In the genomic region with DNA sequence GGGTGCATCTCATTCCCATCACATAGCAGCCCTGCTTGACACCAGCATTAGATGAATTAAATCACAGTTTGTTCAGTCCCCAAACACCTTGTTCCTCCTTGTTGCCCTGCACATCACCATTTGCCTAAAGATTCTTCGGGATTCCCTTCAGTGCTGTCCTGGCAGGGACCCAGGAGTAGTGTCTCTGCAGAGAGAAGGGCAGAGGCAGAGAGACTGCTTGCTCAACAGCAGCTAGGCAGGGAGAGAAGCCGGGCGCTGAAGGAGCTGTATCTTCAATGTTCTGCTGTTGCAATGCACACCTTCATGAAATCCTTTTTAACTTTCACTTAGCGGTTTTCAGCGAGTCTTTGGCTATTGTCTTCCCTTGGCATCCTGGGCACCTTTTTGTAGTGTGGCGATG, we compare ENCODE assay signal across 20 cellular contexts.
DNase-seq lines count a peak whose midpoint lies in the region; ATAC-seq and TF ChIP-seq lines count a peak whose summit lies in the region.
"Had no signal": no experiment of that assay in that cellular context is flagged by ENCODE, and none has a peak within 500 bp of the region (broad histone marks: within the 10 kb centered on the region; RNA-seq: fewer than 3 reads in every experiment).

No MANE protein-coding gene starts in this region.

- in situ Hi-C loops in GM23248 (cut with MboI), result no loop called here

- no peak overlapping the region for H3K27ac ChIP-seq in CD4-positive, CD25-positive, alpha-beta regulatory T cell (ENCODE audit: insufficient read depth, low read length, poor library complexity, severe bottlenecking)
- H3K27ac ChIP-seq in GM23338 (ENCODE audit: low read depth), result no peak overlapping the region
- H3K27ac ChIP-seq in GM23248, result no peak overlapping the region
- H3K27ac ChIP-seq: A549, PC-9 had no signal

- peaks cover 20% of the 10 kb centered on the region for H3K36me3 Mint-ChIP-seq in CD4-positive, CD25-positive, alpha-beta regulatory T cell
- H3K36me3 Mint-ChIP-seq in GM23338 (ENCODE audit: low read depth) (no peaks in the 10 kb centered on the region), neural crest cell (ENCODE audit: low read depth) (peaks cover 7% of the 10 kb centered on the region)
- H3K36me3 Mint-ChIP-seq in activated CD4-positive, alpha-beta memory T cell treated with anti-CD3 and anti-CD28 coated beads for 36 hours, result peaks cover 11% of the 10 kb centered on the region

- POLR2A ChIA-PET in activated CD4-positive, alpha-beta memory T cell treated with anti-CD3 and anti-CD28 coated beads for 36 hours (lab: Charles Lee), result no interaction called here

- no peaks in the 10 kb centered on the region for H3K79me2 ChIP-seq in GM23338 (replicated peaks; ENCODE audit: insufficient read depth)
- no peaks in the 10 kb centered on the region for H3K79me2 ChIP-seq in GM23248 (ENCODE audit: insufficient read depth)

- 81 to 82% methylated on average over 6 of the region's 6 CpGs for WGBS in GM23248 (ENCODE audit: low coverage in 1 of 2, low lambda C conversion rate in 2 of 2, missing lambda C conversion rate in 2 of 2), 2 experiments

- no peak overlapping the region for H3K4me3 ChIP-seq in CD4-positive, CD25-positive, alpha-beta regulatory T cell (ENCODE audit: low read depth, low read length)
- H3K4me3 ChIP-seq in GM23338, result no peak overlapping the region
- no peak overlapping the region for H3K4me3 ChIP-seq in GM23248
- H3K4me3 ChIP-seq: A549, GM12878, PC-9 had no signal

- H3K4me2 ChIP-seq in GM23338 (no peak overlapping the region), GM23248 (ENCODE audit: unreplicated experiment) (no peak overlapping the region)
- H3K4me2 ChIP-seq: A549, PC-9 had no signal

- no peaks in the 10 kb centered on the region for H3K27me3 ChIP-seq in CD4-positive, CD25-positive, alpha-beta regulatory T cell (ENCODE audit: control insufficient read depth, insufficient read depth, low read length)
- H3K27me3 ChIP-seq in GM23338 (ENCODE audit: insufficient read depth) (no peaks in the 10 kb centered on the region), GM23248 (replicated peaks; ENCODE audit: insufficient read depth) (no peaks in the 10 kb centered on the region)

- intact Hi-C loops in left ventricle myocardium superior (cut with micrococcal nuclease), result no loop called here
- intact Hi-C loops in activated CD4-positive, alpha-beta memory T cell treated with anti-CD3 and anti-CD28 coated beads for 36 hours (cut with micrococcal nuclease), result no loop called here

- H3K27me3 Mint-ChIP-seq in CD4-positive, CD25-positive, alpha-beta regulatory T cell, result no peaks in the 10 kb centered on the region
- H3K27me3 Mint-ChIP-seq in GM23338 (ENCODE audit: insufficient read depth, low read depth, poor library complexity) (peaks cover 5% of the 10 kb centered on the region), neural crest cell (ENCODE audit: low read depth) (no peaks in the 10 kb centered on the region)
- H3K27me3 Mint-ChIP-seq in activated CD4-positive, alpha-beta memory T cell treated with anti-CD3 and anti-CD28 coated beads for 36 hours, result no peaks in the 10 kb centered on the region
- H3K27me3 Mint-ChIP-seq: B cell had no signal

- no peak for TF ChIP-seq CTCF in GM23338 (conservative IDR thresholded peaks at IDR 0.05; ENCODE audit: low read depth in 2 of 2)
- no peak for TF ChIP-seq CTCF in neural crest cell (conservative IDR thresholded peaks at IDR 0.05)

- no peaks in the 10 kb centered on the region for H3K9me3 Mint-ChIP-seq in CD4-positive, CD25-positive, alpha-beta regulatory T cell
- H3K9me3 Mint-ChIP-seq in GM23338 (no peaks in the 10 kb centered on the region), neural crest cell (no peaks in the 10 kb centered on the region)
- no peaks in the 10 kb centered on the region for H3K9me3 Mint-ChIP-seq in activated CD4-positive, alpha-beta memory T cell treated with anti-CD3 and anti-CD28 coated beads for 36 hours
- H3K9me3 Mint-ChIP-seq: CD14-positive monocyte had no signal

- H3F3A ChIP-seq in GM23338 (replicated peaks; ENCODE audit: low read depth) (no peaks in the 10 kb centered on the region), GM23248 (ENCODE audit: insufficient read depth) (no peaks in the 10 kb centered on the region)

- H3K9me2 ChIP-seq in GM23338 (ENCODE audit: insufficient read depth), result peaks cover 10% of the 10 kb centered on the region
- H3K9me2 ChIP-seq in GM23248 (ENCODE audit: insufficient read depth), result no peaks in the 10 kb centered on the region

- CTCF ChIA-PET in activated CD4-positive, alpha-beta memory T cell treated with anti-CD3 and anti-CD28 coated beads for 36 hours (lab: Charles Lee), result no interaction called here

- H4K20me1 ChIP-seq in GM23338 (replicated peaks; ENCODE audit: insufficient read depth) (no peaks in the 10 kb centered on the region), GM23248 (ENCODE audit: insufficient read depth) (no peaks in the 10 kb centered on the region)

- H2AFZ ChIP-seq in GM23338 (no peak overlapping the region), GM23248 (no peak overlapping the region)
- H2AFZ ChIP-seq: PC-9 had no signal

- peak overlapping the region in 2 of 3 donors; percentile 5 to 17 for H3K27ac Mint-ChIP-seq in CD4-positive, CD25-positive, alpha-beta regulatory T cell
- H3K27ac Mint-ChIP-seq in GM23338 (peak overlapping the region; percentile 3; the same call in 1 of the 2 replicates), neural crest cell (ENCODE audit: unreplicated experiment) (peak overlapping the region; percentile 20)
- no peak overlapping the region for H3K27ac Mint-ChIP-seq in activated CD4-positive, alpha-beta memory T cell treated with anti-CD3 and anti-CD28 coated beads for 36 hours
- H3K27ac Mint-ChIP-seq: CD14-positive monocyte had no signal

- H3K36me3 ChIP-seq in CD4-positive, CD25-positive, alpha-beta regulatory T cell (ENCODE audit: control insufficient read depth, insufficient read depth, low read length), result peaks cover 3% of the 10 kb centered on the region
- H3K36me3 ChIP-seq in GM23338 (ENCODE audit: insufficient read depth) (no peaks in the 10 kb centered on the region; the same call in 1 of the 2 replicates), GM23248 (ENCODE audit: low read depth) (no peaks in the 10 kb centered on the region)

- no peak for ATAC-seq in CD4-positive, CD25-positive, alpha-beta regulatory T cell (ENCODE audit: low read depth in 2 of 2)
- ATAC-seq in GM23338 (no peak), left ventricle myocardium superior (peak; percentile 38)
- ATAC-seq: A549, GM12878 had no signal

- H3K4me3 Mint-ChIP-seq in CD4-positive, CD25-positive, alpha-beta regulatory T cell, result no peak overlapping the region
- no peak overlapping the region for H3K4me3 Mint-ChIP-seq in GM23338
- no peak overlapping the region for H3K4me3 Mint-ChIP-seq in neural crest cell
- no peak overlapping the region for H3K4me3 Mint-ChIP-seq in activated CD4-positive, alpha-beta memory T cell treated with anti-CD3 and anti-CD28 coated beads for 36 hours
- H3K4me3 Mint-ChIP-seq: B cell, CD14-positive monocyte had no signal

- H3K9ac ChIP-seq in GM23248, result no peak overlapping the region

- peaks cover 13 to 42% (median 34%) of the 10 kb centered on the region in 4 donors for H3K4me1 Mint-ChIP-seq in CD4-positive, CD25-positive, alpha-beta regulatory T cell
- peaks cover 15% of the 10 kb centered on the region for H3K4me1 Mint-ChIP-seq in GM23338
- H3K4me1 Mint-ChIP-seq in neural crest cell, result peaks cover 5% of the 10 kb centered on the region
- peaks cover 28% of the 10 kb centered on the region for H3K4me1 Mint-ChIP-seq in activated CD4-positive, alpha-beta memory T cell treated with anti-CD3 and anti-CD28 coated beads for 36 hours (ENCODE audit: low read depth)

- peaks cover 16% of the 10 kb centered on the region for H3K4me1 ChIP-seq in CD4-positive, CD25-positive, alpha-beta regulatory T cell (ENCODE audit: control insufficient read depth, insufficient read depth, low read length, poor library complexity, severe bottlenecking)
- H3K4me1 ChIP-seq in GM23338 (ENCODE audit: insufficient read depth) (peaks cover 7% of the 10 kb centered on the region; the same call in 1 of the 2 replicates), GM23248 (ENCODE audit: insufficient read depth) (no peaks in the 10 kb centered on the region)
- H3K4me1 ChIP-seq: A549 had no signal

- DNase-seq in CD4-positive, CD25-positive, alpha-beta regulatory T cell, result no peak
- no peak for DNase-seq in GM23338 (ENCODE audit: low spot score)
- no peak for DNase-seq in left ventricle myocardium superior
- no peak for DNase-seq in neural crest cell (ENCODE audit: low read depth, low spot score)
- DNase-seq in GM23248, result no peak
- no peak for DNase-seq in stimulated activated CD4-positive, alpha-beta T cell treated with anti-CD3 and anti-CD28 coated beads, Interleukin-4, amount 100 ng/mL, for 1 hour
- DNase-seq in activated CD4-positive, alpha-beta memory T cell treated with anti-CD3 and anti-CD28 coated beads for 36 hours, result no peak
- DNase-seq: DMS79 treated with DMSO at 0.1 percent for 48 hours, H7, Kasumi-1, NCI-H1417 treated with DMSO at 0.1 percent for 48 hours, NCI-H187, NCI-H748 treated with DMSO at 0.1 percent for 48 hours, PC-9, RPMI8226, SIG-M5 had no signal

- H3K9me3 ChIP-seq in CD4-positive, CD25-positive, alpha-beta regulatory T cell (ENCODE audit: control insufficient read depth in 2 of 2, low read length in 2 of 2), result no peaks in the 10 kb centered on the region
- H3K9me3 ChIP-seq in GM23248 (ENCODE audit: low read depth), result no peaks in the 10 kb centered on the region
- H3K9me3 ChIP-seq: A549 had no signal

TF ChIP-seq in GM23338, 12 proteins besides CTCF, POLR2A, EP300 and RAD21 (continues in another document):
- no peak for TF ChIP-seq EZH2phosphoT487 (IDR thresholded peaks at IDR 0.05; ENCODE audit: unreplicated experiment)
